In the genomic region with DNA sequence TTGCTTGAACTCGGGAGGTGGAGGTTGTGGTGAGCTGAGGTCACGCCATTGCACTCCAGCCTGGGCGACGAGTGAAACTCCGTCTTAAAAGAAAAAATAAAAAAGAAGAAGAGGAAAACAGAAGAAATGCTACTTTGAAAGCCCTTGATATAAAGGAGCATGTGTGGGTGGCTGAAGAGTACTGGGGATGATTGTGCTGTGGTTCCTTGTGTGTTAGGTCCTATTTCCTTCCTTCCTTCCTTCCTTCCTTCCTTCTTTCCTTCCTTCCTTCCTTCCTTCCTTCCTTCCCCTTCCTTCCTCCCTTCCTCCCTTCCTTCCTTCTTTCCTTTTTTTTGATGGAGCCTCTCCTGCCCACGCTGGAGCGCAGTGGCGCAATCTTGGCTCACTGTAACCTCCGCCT, we compare ENCODE assay signal across 35 cellular contexts. TPM values are rescaled to one million over a fixed set of nuclear protein-coding genes. Genes with fewer than 3 reads are reported as not detected.
"Had no signal": no experiment of that assay in that cellular context is flagged by ENCODE, and none has a peak within 500 bp of the region (broad histone marks: within the 10 kb centered on the region; RNA-seq: fewer than 3 reads in every experiment).

No MANE protein-coding gene starts in this region.

- H3K27me3 Mint-ChIP-seq: activated CD4-positive, alpha-beta T cell treated with anti-CD3 and anti-CD28 coated beads for 36 hours; activated naive CD4-positive, alpha-beta T cell treated with anti-CD3 and anti-CD28 coated beads, Interleukin-2, amount 50 U/mL, for 24 hours had no signal

- H3K36me3 Mint-ChIP-seq: activated CD4-positive, alpha-beta memory T cell treated with anti-CD3 and anti-CD28 coated beads for 36 hours; activated CD8-positive, alpha-beta memory T cell treated with anti-CD3 and anti-CD28 coated beads, Interleukin-2, amount 10 ng/mL, durations not matched to agents 7 days and 5 days; activated naive CD4-positive, alpha-beta T cell treated with anti-CD3 and anti-CD28 coated beads, Interleukin-2, amount 50 U/mL, for 24 hours; activated naive CD8-positive, alpha-beta T cell treated with anti-CD3 and anti-CD28 coated beads for 36 hours had no signal

- H3K4me1 ChIP-seq: adrenal gland, body of pancreas, foreskin keratinocyte, gastrocnemius medialis had no signal

- H3K9me3 Mint-ChIP-seq: activated CD4-positive, alpha-beta memory T cell treated with anti-CD3 and anti-CD28 coated beads for 36 hours; activated CD4-positive, alpha-beta T cell treated with anti-CD3 and anti-CD28 coated beads, Interleukin-2, amount 10 ng/mL, durations not matched to agents 24 days and 14 days; activated naive CD4-positive, alpha-beta T cell treated with anti-CD3 and anti-CD28 coated beads for 36 hours; activated naive CD4-positive, alpha-beta T cell treated with anti-CD3 and anti-CD28 coated beads, Interleukin-2, amount 50 U/mL, for 24 hours; activated naive CD8-positive, alpha-beta T cell treated with anti-CD3 and anti-CD28 coated beads for 36 hours; activated naive CD8-positive, alpha-beta T cell treated with anti-CD3 and anti-CD28 coated beads, Interleukin-2, amount 50 U/mL, for 24 hours; activated T-helper 1 cell treated with anti-CD3 and anti-CD28 coated beads, Interleukin-12 subunit alpha, Interleukin-12 subunit beta, Interleukin-2, Interleukin-4 antibody, amounts not matched to agents 30 ng/mL and 10 ng/mL and 1 ng/mL, durations not matched to agents 14 hours and 24 hours and 36 hours; activated T-helper 2 cell treated with anti-CD3 and anti-CD28 coated beads, Interferon-gamma antibody, Interleukin-2, Interleukin-4, amounts not matched to agents 10 μg/mL and 5 μg/mL and 100 μg/mL, durations not matched to agents 14 hours and 24 hours and 36 hours; effector memory CD8-positive, alpha-beta T cell had no signal

- H3K27ac Mint-ChIP-seq: activated CD4-positive, alpha-beta memory T cell treated with anti-CD3 and anti-CD28 coated beads for 36 hours; activated CD4-positive, alpha-beta T cell treated with anti-CD3 and anti-CD28 coated beads for 36 hours; activated CD4-positive, alpha-beta T cell treated with anti-CD3 and anti-CD28 coated beads, Interleukin-2, amount 10 ng/mL, durations not matched to agents 24 days and 14 days; activated CD8-positive, alpha-beta memory T cell treated with anti-CD3 and anti-CD28 coated beads, Interleukin-2, amount 10 ng/mL, durations not matched to agents 7 days and 5 days; activated CD8-positive, alpha-beta T cell treated with anti-CD3 and anti-CD28 coated beads, Interleukin-2, amount 10 ng/mL, durations not matched to agents 7 days and 5 days; activated naive CD4-positive, alpha-beta T cell treated with anti-CD3 and anti-CD28 coated beads for 36 hours; activated naive CD4-positive, alpha-beta T cell treated with anti-CD3 and anti-CD28 coated beads, Interleukin-2, amount 50 U/mL, for 24 hours; activated naive CD8-positive, alpha-beta T cell treated with anti-CD3 and anti-CD28 coated beads for 36 hours; activated naive CD8-positive, alpha-beta T cell treated with anti-CD3 and anti-CD28 coated beads, Interleukin-2, amount 50 U/mL, for 24 hours; activated T-helper 1 cell treated with anti-CD3 and anti-CD28 coated beads, Interleukin-12 subunit alpha, Interleukin-12 subunit beta, Interleukin-2, Interleukin-4 antibody, amounts not matched to agents 30 ng/mL and 10 ng/mL and 1 ng/mL, durations not matched to agents 14 hours and 24 hours and 36 hours; activated T-helper 2 cell treated with anti-CD3 and anti-CD28 coated beads, Interferon-gamma antibody, Interleukin-2, Interleukin-4, amounts not matched to agents 10 μg/mL and 5 μg/mL and 100 μg/mL, durations not matched to agents 14 hours and 24 hours and 36 hours; effector memory CD8-positive, alpha-beta T cell had no signal

- DNase-seq: activated CD4-positive, alpha-beta memory T cell treated with anti-CD3 and anti-CD28 coated beads for 36 hours; activated CD4-positive, alpha-beta T cell treated with anti-CD3 and anti-CD28 coated beads for 36 hours; activated CD4-positive, alpha-beta T cell treated with anti-CD3 and anti-CD28 coated beads, Interleukin-2, amount 10 ng/mL, durations not matched to agents 24 days and 14 days; activated CD4-positive, CD25-positive, alpha-beta regulatory T cell; activated CD4-positive, CD25-positive, alpha-beta regulatory T cell treated with anti-CD3 and anti-CD28 coated beads, Interleukin-2, amount 50 U/mL, for 72 hours; activated CD8-positive, alpha-beta memory T cell treated with anti-CD3 and anti-CD28 coated beads, Interleukin-2, amount 10 ng/mL, durations not matched to agents 7 days and 5 days; activated CD8-positive, alpha-beta memory T cell treated with anti-CD3 and anti-CD28 coated beads, Interleukin-2, amount 50 U/mL, for 4 hours; activated CD8-positive, alpha-beta T cell treated with anti-CD3 and anti-CD28 coated beads, Interleukin-2, amount 10 ng/mL, durations not matched to agents 7 days and 5 days; activated effector memory CD4-positive, alpha-beta T cell treated with anti-CD3 and anti-CD28 coated beads, Interleukin-2, amount 50 U/mL, for 16 hours; activated naive CD4-positive, alpha-beta T cell treated with anti-CD3 and anti-CD28 coated beads for 36 hours; activated naive CD8-positive, alpha-beta T cell treated with anti-CD3 and anti-CD28 coated beads for 36 hours; activated naive CD8-positive, alpha-beta T cell treated with anti-CD3 and anti-CD28 coated beads, Interleukin-2, amount 50 U/mL, for 24 hours; activated T-cell treated with anti-CD3 and anti-CD28 coated beads, Interleukin-2, amount 50 U/mL, for 1 hour; activated T-cell treated with anti-CD3 and anti-CD28 coated beads, Interleukin-2, amount 50 U/mL, for 48 hours; adrenal gland; amygdala; aorta; body of pancreas; caudate nucleus; cortex of kidney; dermis blood vessel endothelial cell; effector CD4-positive, alpha-beta T cell; effector memory CD8-positive, alpha-beta T cell; erythroblast; foreskin keratinocyte; gastrocnemius medialis; glutamatergic neuron; heart left ventricle had no signal

- H3K27ac ChIP-seq: adrenal gland, body of pancreas, esophagus muscularis mucosa, foreskin keratinocyte, gastrocnemius medialis, heart left ventricle had no signal

- H3K9me3 ChIP-seq: adrenal gland, body of pancreas, esophagus muscularis mucosa, gastrocnemius medialis, heart left ventricle had no signal

- H3K4me3 Mint-ChIP-seq: activated CD4-positive, alpha-beta memory T cell treated with anti-CD3 and anti-CD28 coated beads for 36 hours; activated CD4-positive, alpha-beta T cell treated with anti-CD3 and anti-CD28 coated beads for 36 hours; activated CD4-positive, alpha-beta T cell treated with anti-CD3 and anti-CD28 coated beads, Interleukin-2, amount 10 ng/mL, durations not matched to agents 24 days and 14 days; activated CD8-positive, alpha-beta memory T cell treated with anti-CD3 and anti-CD28 coated beads, Interleukin-2, amount 10 ng/mL, durations not matched to agents 7 days and 5 days; activated CD8-positive, alpha-beta T cell treated with anti-CD3 and anti-CD28 coated beads, Interleukin-2, amount 10 ng/mL, durations not matched to agents 7 days and 5 days; activated naive CD4-positive, alpha-beta T cell treated with anti-CD3 and anti-CD28 coated beads for 36 hours; activated naive CD4-positive, alpha-beta T cell treated with anti-CD3 and anti-CD28 coated beads, Interleukin-2, amount 50 U/mL, for 24 hours; activated naive CD8-positive, alpha-beta T cell treated with anti-CD3 and anti-CD28 coated beads for 36 hours; activated naive CD8-positive, alpha-beta T cell treated with anti-CD3 and anti-CD28 coated beads, Interleukin-2, amount 50 U/mL, for 24 hours; activated T-helper 1 cell treated with anti-CD3 and anti-CD28 coated beads, Interleukin-12 subunit alpha, Interleukin-12 subunit beta, Interleukin-2, Interleukin-4 antibody, amounts not matched to agents 30 ng/mL and 10 ng/mL and 1 ng/mL, durations not matched to agents 14 hours and 24 hours and 36 hours; effector memory CD8-positive, alpha-beta T cell had no signal

- H3K36me3 ChIP-seq: adrenal gland, esophagus muscularis mucosa, gastrocnemius medialis, heart left ventricle had no signal

- H3K27me3 ChIP-seq: adrenal gland, body of pancreas, foreskin keratinocyte, gastrocnemius medialis had no signal

- ATAC-seq: activated CD4-positive, alpha-beta T cell treated with anti-CD3 and anti-CD28 coated beads for 36 hours; activated CD8-positive, alpha-beta memory T cell treated with anti-CD3 and anti-CD28 coated beads, Interleukin-2, amount 10 ng/mL, durations not matched to agents 7 days and 5 days; activated CD8-positive, alpha-beta T cell treated with anti-CD3 and anti-CD28 coated beads, Interleukin-2, amount 10 ng/mL, durations not matched to agents 7 days and 5 days; activated naive CD8-positive, alpha-beta T cell treated with anti-CD3 and anti-CD28 coated beads, Interleukin-2, amount 50 U/mL, for 24 hours; body of pancreas; effector memory CD8-positive, alpha-beta T cell; foreskin keratinocyte; gastrocnemius medialis; heart left ventricle had no signal

- FAIRE-seq: colon had no signal

- H3K4me3 ChIP-seq: adrenal gland, body of pancreas, esophagus muscularis mucosa, gastrocnemius medialis, heart left ventricle had no signal

RNA-seq across cellular contexts. Expression of gene WDR88, which starts 14.3 kb away (rescaled TPM):
- total RNA-seq: activated CD4-positive, alpha-beta memory T cell treated with anti-CD3 and anti-CD28 coated beads for 36 hours; activated CD4-positive, alpha-beta T cell treated with anti-CD3 and anti-CD28 coated beads, Interleukin-2, amount 10 ng/mL, durations not matched to agents 24 days and 14 days; activated CD8-positive, alpha-beta memory T cell treated with anti-CD3 and anti-CD28 coated beads for 36 hours; activated CD8-positive, alpha-beta memory T cell treated with anti-CD3 and anti-CD28 coated beads, Interleukin-2, amount 10 ng/mL, durations not matched to agents 7 days and 5 days; activated CD8-positive, alpha-beta T cell treated with anti-CD3 and anti-CD28 coated beads, Interleukin-2, amount 10 ng/mL, durations not matched to agents 7 days and 5 days; activated naive CD4-positive, alpha-beta T cell treated with anti-CD3 and anti-CD28 coated beads for 36 hours; activated T-helper 1 cell treated with anti-CD3 and anti-CD28 coated beads, Interleukin-12 subunit alpha, Interleukin-12 subunit beta, Interleukin-2, Interleukin-4 antibody, amounts not matched to agents 30 ng/mL and 10 ng/mL and 1 ng/mL, durations not matched to agents 14 hours and 24 hours and 36 hours; activated T-helper 2 cell treated with anti-CD3 and anti-CD28 coated beads, Interferon-gamma antibody, Interleukin-2, Interleukin-4, amounts not matched to agents 10 μg/mL and 5 μg/mL and 100 μg/mL, durations not matched to agents 14 hours and 24 hours and 36 hours; adrenal gland; aorta; body of pancreas; chondrocyte; dermis blood vessel endothelial cell; esophagus muscularis mucosa; foreskin keratinocyte; gastrocnemius medialis had no signal
- polyA plus RNA-seq: aorta, foreskin keratinocyte, heart left ventricle had no signal

RNA-seq across cellular contexts. Expression of gene LRP3, which starts 47.9 kb away (rescaled TPM):
- total RNA-seq: activated CD8-positive, alpha-beta T cell treated with anti-CD3 and anti-CD28 coated beads, Interleukin-2, amount 10 ng/mL, durations not matched to agents 7 days and 5 days had no signal
